Comparison of ENCODE assay signal across 2 cellular contexts in the genomic region with DNA sequence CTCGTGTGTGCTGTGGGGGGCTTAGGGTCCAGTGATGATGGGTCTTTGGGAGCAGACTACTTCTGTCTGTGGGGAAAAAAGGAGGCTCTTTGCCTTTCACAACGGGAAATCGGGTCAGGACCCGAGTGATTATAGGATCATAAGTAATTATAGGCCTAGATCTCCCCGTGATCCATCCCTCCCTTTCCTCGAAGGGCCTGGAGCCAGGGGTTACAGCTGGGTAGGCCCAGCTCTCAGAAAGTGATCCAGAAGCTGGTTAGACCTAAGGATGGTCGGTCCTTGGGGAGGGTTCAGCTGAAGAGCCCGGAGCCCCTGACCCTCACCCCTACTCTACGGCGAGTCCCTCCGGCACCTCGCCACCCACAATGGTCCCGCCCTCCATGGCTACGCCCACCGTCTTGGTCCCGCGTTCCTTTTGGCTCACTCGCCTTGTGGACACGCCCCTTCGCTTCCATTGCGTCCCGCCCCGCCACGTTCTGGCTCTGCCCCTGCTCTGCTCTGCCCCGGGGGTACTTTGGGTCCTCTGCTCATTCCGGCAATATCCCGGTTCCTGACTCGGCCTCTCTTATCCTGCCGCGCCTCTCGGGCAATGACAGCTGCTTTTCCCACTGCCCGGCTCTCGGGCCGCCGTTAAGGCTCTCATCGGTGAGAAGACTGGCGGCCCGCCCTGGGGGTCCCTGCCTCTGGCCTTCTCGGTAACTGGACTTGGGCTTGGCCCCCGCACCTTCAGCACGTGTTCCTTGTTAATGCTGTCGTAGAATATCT.
TF ChIP-seq lines count a peak whose summit lies in the region.

No MANE protein-coding gene starts in this region.

TF ChIP-seq in GM23338, 12 proteins besides CTCF, POLR2A, EP300 and RAD21:
- TF ChIP-seq, protein P1, sequence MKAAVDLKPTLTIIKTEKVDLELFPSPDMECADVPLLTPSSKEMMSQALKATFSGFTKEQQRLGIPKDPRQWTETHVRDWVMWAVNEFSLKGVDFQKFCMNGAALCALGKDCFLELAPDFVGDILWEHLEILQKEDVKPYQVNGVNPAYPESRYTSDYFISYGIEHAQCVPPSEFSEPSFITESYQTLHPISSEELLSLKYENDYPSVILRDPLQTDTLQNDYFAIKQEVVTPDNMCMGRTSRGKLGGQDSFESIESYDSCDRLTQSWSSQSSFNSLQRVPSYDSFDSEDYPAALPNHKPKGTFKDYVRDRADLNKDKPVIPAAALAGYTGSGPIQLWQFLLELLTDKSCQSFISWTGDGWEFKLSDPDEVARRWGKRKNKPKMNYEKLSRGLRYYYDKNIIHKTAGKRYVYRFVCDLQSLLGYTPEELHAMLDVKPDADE (IDR thresholded peaks at IDR 0.05), result no peak
- TF ChIP-seq POLR2AphosphoS5 (IDR thresholded peaks at IDR 0.05; ENCODE audit: low read depth) (peak; percentile 83), ZNF331 (CRISPR knock-in tag; IDR thresholded peaks at IDR 0.05; ENCODE audit: low read depth) (no peak)
TF ChIP-seq in GM23338: peak in this region for 1.

TF ChIP-seq in HepG2, 621 proteins besides CTCF, POLR2A, EP300 and RAD21:
- 0 out of 2 replicates have a peak, but pooled peaks have one; percentile 10 for TF ChIP-seq ZNF501 (CRISPR knock-in tag; IDR thresholded peaks at IDR 0.05)
- TF ChIP-seq, protein P2, sequence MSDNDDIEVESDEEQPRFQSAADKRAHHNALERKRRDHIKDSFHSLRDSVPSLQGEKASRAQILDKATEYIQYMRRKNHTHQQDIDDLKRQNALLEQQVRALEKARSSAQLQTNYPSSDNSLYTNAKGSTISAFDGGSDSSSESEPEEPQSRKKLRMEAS (IDR thresholded peaks at IDR 0.05), result 0 out of 2 replicates have a peak, but pooled peaks have one; percentile 12
- 0 out of 2 replicates have a peak, but pooled peaks have one; percentile 10 for TF ChIP-seq ZNF225 (CRISPR knock-in tag; IDR thresholded peaks at IDR 0.05)
- TF ChIP-seq ZNF605 (CRISPR knock-in tag; IDR thresholded peaks at IDR 0.05), result 0 out of 2 replicates have a peak, but pooled peaks have one; percentile 15
- TF ChIP-seq, protein P3, sequence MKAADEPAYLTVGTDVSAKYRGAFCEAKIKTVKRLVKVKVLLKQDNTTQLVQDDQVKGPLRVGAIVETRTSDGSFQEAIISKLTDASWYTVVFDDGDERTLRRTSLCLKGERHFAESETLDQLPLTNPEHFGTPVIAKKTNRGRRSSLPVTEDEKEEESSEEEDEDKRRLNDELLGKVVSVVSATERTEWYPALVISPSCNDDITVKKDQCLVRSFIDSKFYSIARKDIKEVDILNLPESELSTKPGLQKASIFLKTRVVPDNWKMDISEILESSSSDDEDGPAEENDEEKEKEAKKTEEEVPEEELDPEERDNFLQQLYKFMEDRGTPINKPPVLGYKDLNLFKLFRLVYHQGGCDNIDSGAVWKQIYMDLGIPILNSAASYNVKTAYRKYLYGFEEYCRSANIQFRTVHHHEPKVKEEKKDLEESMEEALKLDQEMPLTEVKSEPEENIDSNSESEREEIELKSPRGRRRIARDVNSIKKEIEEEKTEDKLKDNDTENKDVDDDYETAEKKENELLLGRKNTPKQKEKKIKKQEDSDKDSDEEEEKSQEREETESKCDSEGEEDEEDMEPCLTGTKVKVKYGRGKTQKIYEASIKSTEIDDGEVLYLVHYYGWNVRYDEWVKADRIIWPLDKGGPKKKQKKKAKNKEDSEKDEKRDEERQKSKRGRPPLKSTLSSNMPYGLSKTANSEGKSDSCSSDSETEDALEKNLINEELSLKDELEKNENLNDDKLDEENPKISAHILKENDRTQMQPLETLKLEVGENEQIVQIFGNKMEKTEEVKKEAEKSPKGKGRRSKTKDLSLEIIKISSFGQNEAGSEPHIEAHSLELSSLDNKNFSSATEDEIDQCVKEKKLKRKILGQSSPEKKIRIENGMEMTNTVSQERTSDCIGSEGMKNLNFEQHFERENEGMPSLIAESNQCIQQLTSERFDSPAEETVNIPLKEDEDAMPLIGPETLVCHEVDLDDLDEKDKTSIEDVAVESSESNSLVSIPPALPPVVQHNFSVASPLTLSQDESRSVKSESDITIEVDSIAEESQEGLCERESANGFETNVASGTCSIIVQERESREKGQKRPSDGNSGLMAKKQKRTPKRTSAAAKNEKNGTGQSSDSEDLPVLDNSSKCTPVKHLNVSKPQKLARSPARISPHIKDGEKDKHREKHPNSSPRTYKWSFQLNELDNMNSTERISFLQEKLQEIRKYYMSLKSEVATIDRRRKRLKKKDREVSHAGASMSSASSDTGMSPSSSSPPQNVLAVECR (CRISPR knock-in tag; IDR thresholded peaks at IDR 0.05; ENCODE audit: borderline replicate concordance), result 0 out of 2 replicates have a peak, but pooled peaks have one; percentile 10
- TF ChIP-seq ZKSCAN1 (IDR thresholded peaks at IDR 0.05; ENCODE audit: low read length), result no peak
- TF ChIP-seq, protein P4, sequence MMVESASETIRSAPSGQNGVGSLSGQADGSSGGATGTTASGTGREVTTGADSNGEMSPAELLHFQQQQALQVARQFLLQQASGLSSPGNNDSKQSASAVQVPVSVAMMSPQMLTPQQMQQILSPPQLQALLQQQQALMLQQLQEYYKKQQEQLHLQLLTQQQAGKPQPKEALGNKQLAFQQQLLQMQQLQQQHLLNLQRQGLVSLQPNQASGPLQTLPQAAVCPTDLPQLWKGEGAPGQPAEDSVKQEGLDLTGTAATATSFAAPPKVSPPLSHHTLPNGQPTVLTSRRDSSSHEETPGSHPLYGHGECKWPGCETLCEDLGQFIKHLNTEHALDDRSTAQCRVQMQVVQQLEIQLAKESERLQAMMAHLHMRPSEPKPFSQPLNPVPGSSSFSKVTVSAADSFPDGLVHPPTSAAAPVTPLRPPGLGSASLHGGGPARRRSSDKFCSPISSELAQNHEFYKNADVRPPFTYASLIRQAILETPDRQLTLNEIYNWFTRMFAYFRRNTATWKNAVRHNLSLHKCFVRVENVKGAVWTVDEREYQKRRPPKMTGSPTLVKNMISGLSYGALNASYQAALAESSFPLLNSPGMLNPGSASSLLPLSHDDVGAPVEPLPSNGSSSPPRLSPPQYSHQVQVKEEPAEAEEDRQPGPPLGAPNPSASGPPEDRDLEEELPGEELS (CRISPR knock-in tag; IDR thresholded peaks at IDR 0.05), result no peak
